ENCODE assay signal across 10 cellular contexts in genomic region chr4:76546282-76547166, GRCh38.
DNase-seq lines count a peak whose midpoint lies in the region; ATAC-seq and TF ChIP-seq lines count a peak whose summit lies in the region.
"Had no signal": no experiment of that assay in that cellular context is flagged by ENCODE, and none has a peak within 500 bp of the region (broad histone marks: within the 10 kb centered on the region; RNA-seq: fewer than 3 reads in every experiment).

No MANE protein-coding gene starts in this region.

- WGBS in stomach, 5 donors: 39 to 55% (median 47%) methylated on average over 9 of the region's 9 CpGs

- peaks cover 0 to 30% (median 23%) of the 10 kb centered on the region in 4 donors for H3K4me1 ChIP-seq in stomach

- intact Hi-C loops in stomach (cut with DNase I; ENCODE audit: low total_unique reads): no loop called here

- no peaks in the 10 kb centered on the region for H3K27me3 ChIP-seq in stomach

- no peak for TF ChIP-seq CTCF in stomach (IDR thresholded peaks at IDR 0.05)

- H3K9me3 ChIP-seq in stomach: no peaks in the 10 kb centered on the region

- peak; percentile 91 for ATAC-seq in SK-N-SH treated with all-trans-retinoic acid at 6 μM for 48 hours
- no peak for ATAC-seq in GM21390 (IDR thresholded peaks at IDR 0.05; ENCODE audit: unreplicated experiment)

- peak; percentile 38 for DNase-seq in DMS53 (lab: John Stamatoyannopoulos, UW)
- DNase-seq in DMS53 treated with DMSO at 0.1 percent for 48 hours (lab: John Stamatoyannopoulos, UW; ENCODE audit: unreplicated experiment): no peak
- DNase-seq in glomerular endothelial cell (ENCODE audit: extremely low read depth, low read depth, low spot score): peak; percentile 51
- DNase-seq in stomach: peak; percentile 69
- DNase-seq in NCI-H187 treated with DMSO at 0.1 percent for 48 hours (lab: John Stamatoyannopoulos, UW): no peak
- no peak for DNase-seq in mesenteric fat pad (ENCODE audit: low spot score)
- DNase-seq: activated T-cell treated with anti-CD3 and anti-CD28 coated beads, Interleukin-2, amount 50 U/mL, for 72 hours; NCI-H774 had no signal

- H3K36me3 ChIP-seq in stomach: no peaks in the 10 kb centered on the region

- no peak for TF ChIP-seq POLR2A in stomach (IDR thresholded peaks at IDR 0.05)

- no peak for TF ChIP-seq EP300 in stomach (IDR thresholded peaks at IDR 0.05)

- no peak overlapping the region for H3K4me3 ChIP-seq in stomach

- H3K27ac ChIP-seq in stomach: peak overlapping the region in 1 of 5 donors; percentile 36

TF ChIP-seq in SK-N-SH treated with all-trans-retinoic acid at 6 μM for 48 hours, 23 proteins besides CTCF, POLR2A, EP300 and RAD21:
- TF ChIP-seq ISL1 (CRISPR knock-in tag; IDR thresholded peaks at IDR 0.05): peak; percentile 57; the same call in 1 of the 2 replicates
- no peak for TF ChIP-seq SNAI2 (CRISPR knock-in tag; IDR thresholded peaks at IDR 0.05)

Comparison
In these comparisons a context has a peak if more than half of its experiments do, and no peak if none do; other contexts are left out.
1. DNase-seq: peak in DMS53 (single experiment), glomerular endothelial cell (single experiment) and stomach (single experiment); none in DMS53 treated with DMSO at 0.1 percent for 48 hours (single experiment), NCI-H187 treated with DMSO at 0.1 percent for 48 hours (single experiment) and mesenteric fat pad (single experiment).